In genomic region chr15:85972805-85973540, GRCh38 we compare ENCODE assay signal across 21 cellular contexts.
DNase-seq lines count a peak whose midpoint lies in the region; ATAC-seq and TF ChIP-seq lines count a peak whose summit lies in the region.
"Had no signal": no experiment of that assay in that cellular context is flagged by ENCODE, and none has a peak within 500 bp of the region (broad histone marks: within the 10 kb centered on the region; RNA-seq: fewer than 3 reads in every experiment).

No MANE protein-coding gene starts in this region.

- H3K36me3 ChIP-seq in BLaER1 (no peaks in the 10 kb centered on the region), SJCRH30 (no peaks in the 10 kb centered on the region), hepatocyte (replicated peaks; ENCODE audit: insufficient read depth, low read depth) (no peaks in the 10 kb centered on the region), HAP-1 (replicated peaks) (no peaks in the 10 kb centered on the region)

- DNase-seq in SJCRH30 (no peak), hepatocyte (ENCODE audit: low spot score) (peak; percentile 18), nephron progenitor cell (no peak), HAP-1 (ENCODE audit: low spot score in 2 of 2) (no peak), CD14-positive monocyte (ENCODE audit: low spot score) (no peak), NCI-H2196 treated with DMSO at 0.1 percent for 48 hours (lab: John Stamatoyannopoulos, UW; ENCODE audit: unreplicated experiment) (no peak)
- DNase-seq: CD4-positive, CD25-positive, alpha-beta regulatory T cell; DMS153; DND-41; NCI-H1105; NCI-H1436 treated with DMSO at 0.1 percent for 48 hours; NCI-H1930; NCI-H2107; NCI-H446; NCI-H774; SIG-M5; SK-N-SH had no signal

- peaks cover 10% of the 10 kb centered on the region for H3K4me1 ChIP-seq in BLaER1
- H3K4me1 ChIP-seq in SJCRH30: peaks cover 40% of the 10 kb centered on the region
- peaks cover 13% of the 10 kb centered on the region for H3K4me1 ChIP-seq in hepatocyte (ENCODE audit: insufficient read depth)
- no peaks in the 10 kb centered on the region for H3K4me1 ChIP-seq in HAP-1

- in situ Hi-C loops in HAP-1 (cut with MboI; ENCODE audit: low sequenced_read_pairs): no loop called here

- no peaks in the 10 kb centered on the region for H3K79me2 ChIP-seq in hepatocyte

- TF ChIP-seq CTCF in hepatocyte (IDR thresholded peaks at IDR 0.05; ENCODE audit: poor library complexity) (no peak), nephron progenitor cell (IDR thresholded peaks at IDR 0.05) (no peak), CD14-positive monocyte (IDR thresholded peaks at IDR 0.05) (no peak)

- H3K9me3 ChIP-seq in BLaER1: peaks cover 15% of the 10 kb centered on the region; the same call in 1 of the 2 replicates
- H3K9me3 ChIP-seq in SJCRH30 (replicated peaks): peaks cover 3% of the 10 kb centered on the region; the same call in 1 of the 2 replicates
- H3K9me3 ChIP-seq in hepatocyte (ENCODE audit: low read depth): no peaks in the 10 kb centered on the region
- no peaks in the 10 kb centered on the region for H3K9me3 ChIP-seq in HAP-1
- H3K9me3 ChIP-seq: SK-N-SH had no signal

- H3K9ac ChIP-seq in BLaER1: no peak overlapping the region
- H3K9ac ChIP-seq: SK-N-SH had no signal

- H3K4me2 ChIP-seq in BLaER1 (peak overlapping the region; percentile 52), hepatocyte (no peak overlapping the region)
- H3K4me2 ChIP-seq: SK-N-SH had no signal

- peak overlapping the region; percentile 97 for H3K27ac Mint-ChIP-seq in nephron progenitor cell
- no peak overlapping the region for H3K27ac Mint-ChIP-seq in CD14-positive monocyte
- H3K27ac Mint-ChIP-seq: B cell; CD4-positive, CD25-positive, alpha-beta regulatory T cell had no signal

- H3K4me3 ChIP-seq in BLaER1 (no peak overlapping the region), SJCRH30 (no peak overlapping the region), hepatocyte (no peak overlapping the region), HAP-1 (no peak overlapping the region)

- H3K36me3 Mint-ChIP-seq in nephron progenitor cell (ENCODE audit: low read depth) (peaks cover 5% of the 10 kb centered on the region), CD14-positive monocyte (no peaks in the 10 kb centered on the region)
- H3K36me3 Mint-ChIP-seq: CD4-positive, CD25-positive, alpha-beta regulatory T cell had no signal

- H3K4me3 Mint-ChIP-seq in nephron progenitor cell (no peak overlapping the region), CD14-positive monocyte (no peak overlapping the region)
- H3K4me3 Mint-ChIP-seq: B cell; CD4-positive, CD25-positive, alpha-beta regulatory T cell had no signal

- peaks cover 27% of the 10 kb centered on the region for H3K9me3 Mint-ChIP-seq in nephron progenitor cell
- peaks cover 0 to 14% (median 8%) of the 10 kb centered on the region in 7 donors for H3K9me3 Mint-ChIP-seq in CD14-positive monocyte

- intact Hi-C loops in CD14-positive monocyte (cut with micrococcal nuclease): no loop called here

- H3K4me1 Mint-ChIP-seq in nephron progenitor cell: peaks cover 31% of the 10 kb centered on the region
- no peaks in the 10 kb centered on the region for H3K4me1 Mint-ChIP-seq in CD14-positive monocyte
- H3K4me1 Mint-ChIP-seq: B cell; CD4-positive, CD25-positive, alpha-beta regulatory T cell had no signal

- ATAC-seq in HG03095 (IDR thresholded peaks at IDR 0.05; ENCODE audit: unreplicated experiment): no peak

- H3K9me2 ChIP-seq in hepatocyte (replicated peaks; ENCODE audit: insufficient read depth): no peaks in the 10 kb centered on the region
- H3K9me2 ChIP-seq: SK-N-SH had no signal

- no peaks in the 10 kb centered on the region for H3K27me3 ChIP-seq in BLaER1
- no peaks in the 10 kb centered on the region for H3K27me3 ChIP-seq in SJCRH30
- no peaks in the 10 kb centered on the region for H3K27me3 ChIP-seq in hepatocyte
- H3K27me3 ChIP-seq in HAP-1 (ENCODE audit: low read depth): no peaks in the 10 kb centered on the region

- peaks cover 3% of the 10 kb centered on the region for H3K27me3 Mint-ChIP-seq in nephron progenitor cell (ENCODE audit: low read depth, poor library complexity)
- H3K27me3 Mint-ChIP-seq in CD14-positive monocyte (ENCODE audit: low read depth in 3 of 3): peaks cover 2 to 3% (median 2%) of the 10 kb centered on the region in 3 donors

- H2AFZ ChIP-seq in hepatocyte: no peak overlapping the region

- H3K27ac ChIP-seq in BLaER1 (no peak overlapping the region), SJCRH30 (peak overlapping the region; percentile 7; the same call in 1 of the 2 replicates), hepatocyte (peak overlapping the region; percentile 37)
- H3K27ac ChIP-seq: 22Rv1 had no signal

- H4K20me1 ChIP-seq in BLaER1: no peaks in the 10 kb centered on the region
- no peaks in the 10 kb centered on the region for H4K20me1 ChIP-seq in hepatocyte (ENCODE audit: insufficient read depth, poor library complexity, severe bottlenecking)

- WGBS in hepatocyte (ENCODE audit: low lambda C conversion rate, missing lambda C conversion rate): 77% methylated on average over 3 of the region's 3 CpGs
